Comparison of ENCODE assay signal across 15 cellular contexts in genomic region chr14:90616313-90616712, GRCh38.
A peak's percentile ranks its signal among the peaks of the same experiment; 100 is the strongest.
DNase-seq lines count a peak whose midpoint lies in the region; ATAC-seq and TF ChIP-seq lines count a peak whose summit lies in the region.
"Had no signal": no experiment of that assay in that cellular context is flagged by ENCODE, and none has a peak within 500 bp of the region (broad histone marks: within the 10 kb centered on the region; RNA-seq: fewer than 3 reads in every experiment).

No MANE protein-coding gene starts in this region.

- CTCF ChIA-PET in MCF 10A (lab: Yijun Ruan, JAX) = interaction anchor here (2.0 kb wide), 1 partner anchor 81 kb away, joined by 4 read pairs; no protein-coding TSS in a partner anchor

- ATAC-seq in gastrocnemius medialis (no peak), HG02623 (IDR thresholded peaks at IDR 0.05; ENCODE audit: unreplicated experiment) (no peak)
- ATAC-seq: HCT116 had no signal

- no peak for DNase-seq in H9
- no peak for DNase-seq in caudate nucleus (lab: John Stamatoyannopoulos, UW)
- DNase-seq in lung microvascular endothelial cell (ENCODE audit: low read depth in 2 of 2) = peak; percentile 41 to 46
- DNase-seq in gastrocnemius medialis = no peak
- no peak for DNase-seq in MCF 10A (ENCODE audit: unreplicated experiment)
- no peak for DNase-seq in tibial nerve (ENCODE audit: low spot score in 2 of 2)
- DNase-seq: CD4-positive, CD25-positive, alpha-beta regulatory T cell; DMS79; NCI-H146; NCI-H2107; NCI-H446; NCI-H774; PC-9 had no signal

- no peak overlapping the region for H2BK15ac ChIP-seq in H9 (ENCODE audit: low read depth, low read length)

- H3K27me3 ChIP-seq in H9 (ENCODE audit: insufficient read depth, low read length) (no peaks in the 10 kb centered on the region), gastrocnemius medialis (no peaks in the 10 kb centered on the region), tibial nerve (no peaks in the 10 kb centered on the region)

- no peak overlapping the region for H2BK12ac ChIP-seq in H9 (ENCODE audit: insufficient read length, low read depth, low read length)

- H3K27ac ChIP-seq in H9 (ENCODE audit: insufficient read length, low read depth, low read length) (no peak overlapping the region), caudate nucleus (ENCODE audit: low read depth, low read length) (peak overlapping the region; percentile 74), gastrocnemius medialis (peak overlapping the region in 3 of 4 donors; percentile 40 to 67 (median 51)), tibial nerve (no peak overlapping the region)
- H3K27ac ChIP-seq: PC-9 had no signal

- no peaks in the 10 kb centered on the region for H3K79me1 ChIP-seq in H9 (ENCODE audit: insufficient read depth, low read depth, low read length, poor library complexity, severe bottlenecking)

- intact Hi-C loops in gastrocnemius medialis (cut with DNase I; ENCODE audit: low total_unique reads) (no loop called here), MCF 10A (cut with micrococcal nuclease) (no loop called here)

- no peak for TF ChIP-seq CTCF in H9 (conservative IDR thresholded peaks at IDR 0.05)
- no peak for TF ChIP-seq CTCF in gastrocnemius medialis (IDR thresholded peaks at IDR 0.05 in 4 of 5, conservative IDR thresholded peaks at IDR 0.05 in 1 of 5)
- TF ChIP-seq CTCF in MCF 10A (IDR thresholded peaks at IDR 0.05; ENCODE audit: unreplicated experiment) = no peak
- no peak for TF ChIP-seq CTCF in tibial nerve (IDR thresholded peaks at IDR 0.05)

- H3K9me3 ChIP-seq in H9 (ENCODE audit: control insufficient read depth, low read depth, low read length) (no peaks in the 10 kb centered on the region), gastrocnemius medialis (no peaks in the 10 kb centered on the region), tibial nerve (no peaks in the 10 kb centered on the region)

- H2AK5ac ChIP-seq in H9 (ENCODE audit: insufficient read length, low read length) = no peak overlapping the region

- TF ChIP-seq POLR2A in gastrocnemius medialis (IDR thresholded peaks at IDR 0.05) = no peak
- no peak for TF ChIP-seq POLR2A in tibial nerve (IDR thresholded peaks at IDR 0.05)

- H3K23me2 ChIP-seq in H9 (ENCODE audit: insufficient read length, low read depth, low read length, poor library complexity, severe bottlenecking) = no peaks in the 10 kb centered on the region

- no peak overlapping the region for H3K9ac ChIP-seq in H9 (ENCODE audit: extremely low read depth, insufficient read length, low read length)

- WGBS in H9 (ENCODE audit: extremely low coverage, insufficient read length, low lambda C conversion rate) = no CpG with 5 or more reads among the region's 10 CpGs
- 82 to 85% methylated on average over 10 of the region's 10 CpGs for WGBS in tibial nerve, 2 donors

- no peak overlapping the region for H3K56ac ChIP-seq in H9 (ENCODE audit: insufficient read length, low read depth, low read length)

- no peak overlapping the region for H2BK5ac ChIP-seq in H9 (ENCODE audit: insufficient read length, low read length)

- H2BK20ac ChIP-seq in H9 (ENCODE audit: low read depth, low read length, poor library complexity, severe bottlenecking) = no peak overlapping the region

- H3K27me3 Mint-ChIP-seq in H9 (ENCODE audit: low read depth) (no peaks in the 10 kb centered on the region), MCF 10A (ENCODE audit: insufficient read depth, unreplicated experiment) (no peaks in the 10 kb centered on the region)
- H3K27me3 Mint-ChIP-seq: CD4-positive, CD25-positive, alpha-beta regulatory T cell had no signal

- H3K79me2 ChIP-seq in H9 (ENCODE audit: insufficient read depth, low read length) = no peaks in the 10 kb centered on the region

- no peak overlapping the region for H4K5ac ChIP-seq in H9 (ENCODE audit: insufficient read length, low read depth, low read length)

- H3K36me3 ChIP-seq in gastrocnemius medialis (peaks cover 0 to 6% of the 10 kb centered on the region in 2 donors), tibial nerve (peaks cover 0 to 17% (median 0%) of the 10 kb centered on the region in 3 donors)

- H2AFZ ChIP-seq in H9 (ENCODE audit: low read length) = no peak overlapping the region
- H2AFZ ChIP-seq: PC-9 had no signal

- H3K4me1 ChIP-seq in H9 (ENCODE audit: insufficient read depth, low read length) (peaks cover 3% of the 10 kb centered on the region; the same call in 1 of the 2 replicates), gastrocnemius medialis (peaks cover 31 to 44% of the 10 kb centered on the region in 2 donors), tibial nerve (peaks cover 0 to 28% (median 0%) of the 10 kb centered on the region in 4 donors)

- no peak overlapping the region for H3K14ac ChIP-seq in H9 (ENCODE audit: insufficient read depth, low read length)

- no peak overlapping the region for H3K23ac ChIP-seq in H9 (ENCODE audit: insufficient read length, low read depth, low read length)

- no peak overlapping the region for H4K91ac ChIP-seq in H9 (ENCODE audit: insufficient read length, low read depth, low read length)

- POLR2A ChIA-PET in MCF 10A (lab: Yijun Ruan, JAX) = no interaction called here

- no peak overlapping the region for H2BK120ac ChIP-seq in H9 (ENCODE audit: low read depth, low read length, poor library complexity, severe bottlenecking)

- H3K36me3 Mint-ChIP-seq in H9 (ENCODE audit: insufficient read depth in 1 of 3, low read depth in 3 of 3) = no peaks in the 10 kb centered on the region
- H3K36me3 Mint-ChIP-seq in MCF 10A (ENCODE audit: insufficient read depth, unreplicated experiment) = no peaks in the 10 kb centered on the region
- H3K36me3 Mint-ChIP-seq: CD4-positive, CD25-positive, alpha-beta regulatory T cell had no signal

- no peak overlapping the region for H3K4ac ChIP-seq in H9 (ENCODE audit: low read depth, low read length)

- no peak overlapping the region for H3K18ac ChIP-seq in H9 (ENCODE audit: insufficient read length, low read depth, low read length)

- no TSS peak for BruUV-seq in MCF 10A (replicated peaks; lab: Mats Ljungman, UMichigan)

- no peaks in the 10 kb centered on the region for H4K20me1 ChIP-seq in H9 (ENCODE audit: control insufficient read depth, insufficient read depth, insufficient read length)

- no peak overlapping the region for H3K4me2 ChIP-seq in H9 (ENCODE audit: insufficient read depth, insufficient read length, low read length)
- H3K4me2 ChIP-seq: PC-9 had no signal

- no peak overlapping the region for H4K8ac ChIP-seq in H9 (replicated peaks; ENCODE audit: insufficient read length, low read depth, low read length)

- no peak overlapping the region for H3T11ph ChIP-seq in H9 (ENCODE audit: low read length)

- H3K27ac Mint-ChIP-seq in H9 (peak overlapping the region in 2 of 3 experiments; percentile 68 to 78; a peak in 2 of 7 replicates), MCF 10A (ENCODE audit: low read depth, unreplicated experiment) (no peak overlapping the region)
- H3K27ac Mint-ChIP-seq: CD4-positive, CD25-positive, alpha-beta regulatory T cell had no signal

- no peak overlapping the region for H3K4me3 ChIP-seq in gastrocnemius medialis
- no peak overlapping the region for H3K4me3 ChIP-seq in tibial nerve
- H3K4me3 ChIP-seq: PC-9 had no signal

- no peak for TF ChIP-seq EP300 in tibial nerve (IDR thresholded peaks at IDR 0.05)

- H3K9me3 Mint-ChIP-seq in H9 (no peaks in the 10 kb centered on the region; a peak in 1 of 5 replicates), MCF 10A (ENCODE audit: unreplicated experiment) (no peaks in the 10 kb centered on the region)
- H3K9me3 Mint-ChIP-seq: CD4-positive, CD25-positive, alpha-beta regulatory T cell had no signal

- in situ Hi-C loops in gastrocnemius medialis (cut with MboI; ENCODE audit: low sequenced_read_pairs in 4 of 4) = no loop called here

- H3K4me1 Mint-ChIP-seq in H9 (peaks cover 22 to 29% of the 10 kb centered on the region in 2 experiments), MCF 10A (ENCODE audit: insufficient read depth, unreplicated experiment) (no peaks in the 10 kb centered on the region)

- H3K4me3 Mint-ChIP-seq in H9 (peak overlapping the region in 1 of 2 experiments; percentile 25; a peak in 2 of 5 replicates), MCF 10A (ENCODE audit: unreplicated experiment) (no peak overlapping the region)
- H3K4me3 Mint-ChIP-seq: CD4-positive, CD25-positive, alpha-beta regulatory T cell had no signal

Comparison
In these comparisons a context has a peak if more than half of its experiments do, and no peak if none do; other contexts are left out.
1. DNase-seq: peak in lung microvascular endothelial cell (2 of 2); none in H9 (single experiment), caudate nucleus (0 of 61), gastrocnemius medialis (0 of 2), MCF 10A (single experiment) and tibial nerve (0 of 2).
2. H3K27ac ChIP-seq: peak in caudate nucleus (single experiment) and gastrocnemius medialis (3 of 4); none in H9 (single experiment) and tibial nerve (0 of 4).